1 cellular context compared by ENCODE assay signal in the genomic region with DNA sequence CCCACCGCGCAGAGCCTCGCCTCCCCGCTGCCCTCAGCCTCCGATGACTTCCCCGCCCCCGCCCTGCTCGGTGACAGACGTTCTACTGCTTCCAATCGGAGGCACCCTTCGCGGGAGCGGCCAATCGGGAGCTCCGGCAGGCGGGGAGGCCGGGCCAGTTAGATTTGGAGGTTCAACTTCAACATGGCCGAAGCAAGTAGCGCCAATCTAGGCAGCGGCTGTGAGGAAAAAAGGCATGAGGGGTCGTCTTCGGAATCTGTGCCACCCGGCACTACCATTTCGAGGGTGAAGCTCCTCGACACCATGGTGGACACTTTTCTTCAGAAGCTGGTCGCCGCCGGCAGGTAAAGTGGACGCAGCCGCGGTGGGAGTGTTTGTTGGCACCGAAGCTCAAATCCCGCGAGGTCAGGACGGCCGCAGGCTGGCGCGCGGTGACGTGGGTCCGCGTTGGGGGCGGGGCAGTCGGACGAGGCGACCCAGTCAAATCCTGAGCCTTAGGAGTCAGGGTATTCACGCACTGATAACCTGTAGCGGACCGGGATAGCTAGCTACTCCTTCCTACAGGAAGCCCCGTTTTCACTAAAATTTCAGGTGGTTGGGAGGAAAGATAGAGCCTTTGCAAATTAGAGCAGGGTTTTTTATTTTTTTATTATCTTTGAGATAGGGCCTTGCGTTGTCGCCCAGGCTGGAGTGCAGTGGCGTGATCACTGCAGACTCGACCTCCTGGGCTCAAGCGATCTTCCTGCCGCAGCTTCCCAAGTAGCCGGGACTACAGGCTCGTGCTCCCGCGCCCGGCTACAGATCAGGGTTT.
A peak's percentile ranks its signal among the peaks of the same experiment; 100 is the strongest.
TF ChIP-seq lines count a peak whose summit lies in the region.

A gene with protein sequence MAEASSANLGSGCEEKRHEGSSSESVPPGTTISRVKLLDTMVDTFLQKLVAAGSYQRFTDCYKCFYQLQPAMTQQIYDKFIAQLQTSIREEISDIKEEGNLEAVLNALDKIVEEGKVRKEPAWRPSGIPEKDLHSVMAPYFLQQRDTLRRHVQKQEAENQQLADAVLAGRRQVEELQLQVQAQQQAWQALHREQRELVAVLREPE (plus strand): TSS at position 175 of the 811 bp plus-strand sequence. CDS start 9 bp downstream, at position 184.

TF ChIP-seq in K562, 482 proteins besides CTCF, POLR2A, EP300 and RAD21 (continued from another document and continues in another):
- TF ChIP-seq, protein P1, sequence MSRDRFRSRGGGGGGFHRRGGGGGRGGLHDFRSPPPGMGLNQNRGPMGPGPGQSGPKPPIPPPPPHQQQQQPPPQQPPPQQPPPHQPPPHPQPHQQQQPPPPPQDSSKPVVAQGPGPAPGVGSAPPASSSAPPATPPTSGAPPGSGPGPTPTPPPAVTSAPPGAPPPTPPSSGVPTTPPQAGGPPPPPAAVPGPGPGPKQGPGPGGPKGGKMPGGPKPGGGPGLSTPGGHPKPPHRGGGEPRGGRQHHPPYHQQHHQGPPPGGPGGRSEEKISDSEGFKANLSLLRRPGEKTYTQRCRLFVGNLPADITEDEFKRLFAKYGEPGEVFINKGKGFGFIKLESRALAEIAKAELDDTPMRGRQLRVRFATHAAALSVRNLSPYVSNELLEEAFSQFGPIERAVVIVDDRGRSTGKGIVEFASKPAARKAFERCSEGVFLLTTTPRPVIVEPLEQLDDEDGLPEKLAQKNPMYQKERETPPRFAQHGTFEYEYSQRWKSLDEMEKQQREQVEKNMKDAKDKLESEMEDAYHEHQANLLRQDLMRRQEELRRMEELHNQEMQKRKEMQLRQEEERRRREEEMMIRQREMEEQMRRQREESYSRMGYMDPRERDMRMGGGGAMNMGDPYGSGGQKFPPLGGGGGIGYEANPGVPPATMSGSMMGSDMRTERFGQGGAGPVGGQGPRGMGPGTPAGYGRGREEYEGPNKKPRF (IDR thresholded peaks at IDR 0.05; ENCODE audit: low read depth, low read length), result no peak
- 0 out of 2 replicates have a peak, but pooled peaks have one; percentile 33 for TF ChIP-seq NR1H2 (CRISPR knock-in tag; IDR thresholded peaks at IDR 0.05)
- TF ChIP-seq ETV1 (tag; conservative IDR thresholded peaks at IDR 0.05; ENCODE audit: low read depth), result peak; percentile 15; the same call in 1 of the 2 replicates
- peak; percentile 69 for TF ChIP-seq BRD9 (IDR thresholded peaks at IDR 0.05; ENCODE audit: low read depth, partially characterized antibody)
- TF ChIP-seq SMAD1 (IDR thresholded peaks at IDR 0.05; ENCODE audit: low read depth, low read length, partially characterized antibody), result peak; percentile 34
- TF ChIP-seq KLF13 (tag; IDR thresholded peaks at IDR 0.05; ENCODE audit: borderline replicate concordance, low read depth), result peak; percentile 67; the same call in 1 of the 2 replicates
- no peak for TF ChIP-seq DDX20 (tag; IDR thresholded peaks at IDR 0.05; ENCODE audit: low read depth)
- TF ChIP-seq FOXM1 (IDR thresholded peaks at IDR 0.05; ENCODE audit: low read depth), result no peak
- TF ChIP-seq FOXM1 (CRISPR knock-in tag; IDR thresholded peaks at IDR 0.05; ENCODE audit: low read depth), result peak; percentile 45; the same call in 1 of the 2 replicates
- TF ChIP-seq, protein P2, sequence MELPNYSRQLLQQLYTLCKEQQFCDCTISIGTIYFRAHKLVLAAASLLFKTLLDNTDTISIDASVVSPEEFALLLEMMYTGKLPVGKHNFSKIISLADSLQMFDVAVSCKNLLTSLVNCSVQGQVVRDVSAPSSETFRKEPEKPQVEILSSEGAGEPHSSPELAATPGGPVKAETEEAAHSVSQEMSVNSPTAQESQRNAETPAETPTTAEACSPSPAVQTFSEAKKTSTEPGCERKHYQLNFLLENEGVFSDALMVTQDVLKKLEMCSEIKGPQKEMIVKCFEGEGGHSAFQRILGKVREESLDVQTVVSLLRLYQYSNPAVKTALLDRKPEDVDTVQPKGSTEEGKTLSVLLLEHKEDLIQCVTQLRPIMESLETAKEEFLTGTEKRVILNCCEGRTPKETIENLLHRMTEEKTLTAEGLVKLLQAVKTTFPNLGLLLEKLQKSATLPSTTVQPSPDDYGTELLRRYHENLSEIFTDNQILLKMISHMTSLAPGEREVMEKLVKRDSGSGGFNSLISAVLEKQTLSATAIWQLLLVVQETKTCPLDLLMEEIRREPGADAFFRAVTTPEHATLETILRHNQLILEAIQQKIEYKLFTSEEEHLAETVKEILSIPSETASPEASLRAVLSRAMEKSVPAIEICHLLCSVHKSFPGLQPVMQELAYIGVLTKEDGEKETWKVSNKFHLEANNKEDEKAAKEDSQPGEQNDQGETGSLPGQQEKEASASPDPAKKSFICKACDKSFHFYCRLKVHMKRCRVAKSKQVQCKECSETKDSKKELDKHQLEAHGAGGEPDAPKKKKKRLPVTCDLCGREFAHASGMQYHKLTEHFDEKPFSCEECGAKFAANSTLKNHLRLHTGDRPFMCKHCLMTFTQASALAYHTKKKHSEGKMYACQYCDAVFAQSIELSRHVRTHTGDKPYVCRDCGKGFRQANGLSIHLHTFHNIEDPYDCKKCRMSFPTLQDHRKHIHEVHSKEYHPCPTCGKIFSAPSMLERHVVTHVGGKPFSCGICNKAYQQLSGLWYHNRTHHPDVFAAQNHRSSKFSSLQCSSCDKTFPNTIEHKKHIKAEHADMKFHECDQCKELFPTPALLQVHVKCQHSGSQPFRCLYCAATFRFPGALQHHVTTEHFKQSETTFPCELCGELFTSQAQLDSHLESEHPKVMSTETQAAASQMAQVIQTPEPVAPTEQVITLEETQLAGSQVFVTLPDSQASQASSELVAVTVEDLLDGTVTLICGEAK (IDR thresholded peaks at IDR 0.05), result peak; percentile 36; the same call in 1 of the 2 replicates
- TF ChIP-seq, protein P2 (CRISPR knock-in tag; IDR thresholded peaks at IDR 0.05), result no peak
- TF ChIP-seq ZFP36 (IDR thresholded peaks at IDR 0.05; ENCODE audit: low read depth, low read length, partially characterized antibody), result no peak
- TF ChIP-seq, protein P3, sequence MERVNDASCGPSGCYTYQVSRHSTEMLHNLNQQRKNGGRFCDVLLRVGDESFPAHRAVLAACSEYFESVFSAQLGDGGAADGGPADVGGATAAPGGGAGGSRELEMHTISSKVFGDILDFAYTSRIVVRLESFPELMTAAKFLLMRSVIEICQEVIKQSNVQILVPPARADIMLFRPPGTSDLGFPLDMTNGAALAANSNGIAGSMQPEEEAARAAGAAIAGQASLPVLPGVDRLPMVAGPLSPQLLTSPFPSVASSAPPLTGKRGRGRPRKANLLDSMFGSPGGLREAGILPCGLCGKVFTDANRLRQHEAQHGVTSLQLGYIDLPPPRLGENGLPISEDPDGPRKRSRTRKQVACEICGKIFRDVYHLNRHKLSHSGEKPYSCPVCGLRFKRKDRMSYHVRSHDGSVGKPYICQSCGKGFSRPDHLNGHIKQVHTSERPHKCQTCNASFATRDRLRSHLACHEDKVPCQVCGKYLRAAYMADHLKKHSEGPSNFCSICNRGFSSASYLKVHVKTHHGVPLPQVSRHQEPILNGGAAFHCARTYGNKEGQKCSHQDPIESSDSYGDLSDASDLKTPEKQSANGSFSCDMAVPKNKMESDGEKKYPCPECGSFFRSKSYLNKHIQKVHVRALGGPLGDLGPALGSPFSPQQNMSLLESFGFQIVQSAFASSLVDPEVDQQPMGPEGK (CRISPR knock-in tag; IDR thresholded peaks at IDR 0.05; ENCODE audit: borderline replicate concordance), result no peak
- TF ChIP-seq, protein P4, sequence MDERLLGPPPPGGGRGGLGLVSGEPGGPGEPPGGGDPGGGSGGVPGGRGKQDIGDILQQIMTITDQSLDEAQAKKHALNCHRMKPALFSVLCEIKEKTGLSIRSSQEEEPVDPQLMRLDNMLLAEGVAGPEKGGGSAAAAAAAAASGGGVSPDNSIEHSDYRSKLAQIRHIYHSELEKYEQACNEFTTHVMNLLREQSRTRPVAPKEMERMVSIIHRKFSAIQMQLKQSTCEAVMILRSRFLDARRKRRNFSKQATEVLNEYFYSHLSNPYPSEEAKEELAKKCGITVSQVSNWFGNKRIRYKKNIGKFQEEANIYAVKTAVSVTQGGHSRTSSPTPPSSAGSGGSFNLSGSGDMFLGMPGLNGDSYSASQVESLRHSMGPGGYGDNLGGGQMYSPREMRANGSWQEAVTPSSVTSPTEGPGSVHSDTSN (CRISPR knock-in tag; IDR thresholded peaks at IDR 0.05; ENCODE audit: low read depth), result peak; percentile 75
- TF ChIP-seq, protein P4 (tag; conservative IDR thresholded peaks at IDR 0.05; ENCODE audit: low read depth), result peak; percentile 95
- TF ChIP-seq MTA3 (IDR thresholded peaks at IDR 0.05; ENCODE audit: borderline replicate concordance), result peak; percentile 89; the same call in 1 of the 2 replicates
- TF ChIP-seq TAF9B (IDR thresholded peaks at IDR 0.05; ENCODE audit: partially characterized antibody), result peak; percentile 94
- TF ChIP-seq CXXC5 (CRISPR knock-in tag; IDR thresholded peaks at IDR 0.05), result peak; percentile 94
- no peak for TF ChIP-seq ZNF507 (tag; conservative IDR thresholded peaks at IDR 0.05)
- peak; percentile 83; the same call in 1 of the 2 replicates for TF ChIP-seq ZNF830 (CRISPR knock-in tag; IDR thresholded peaks at IDR 0.05)
- TF ChIP-seq, protein P5, sequence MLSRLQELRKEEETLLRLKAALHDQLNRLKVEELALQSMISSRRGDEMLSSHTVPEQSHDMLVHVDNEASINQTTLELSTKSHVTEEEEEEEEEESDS (CRISPR knock-in tag; IDR thresholded peaks at IDR 0.05), result no peak
- TF ChIP-seq ZC3H8 (IDR thresholded peaks at IDR 0.05), result no peak
- TF ChIP-seq HNRNPL (IDR thresholded peaks at IDR 0.05; ENCODE audit: low read depth, low read length), result no peak
- TF ChIP-seq ZKSCAN8 (CRISPR knock-in tag; IDR thresholded peaks at IDR 0.05), result no peak
- TF ChIP-seq, protein P6, sequence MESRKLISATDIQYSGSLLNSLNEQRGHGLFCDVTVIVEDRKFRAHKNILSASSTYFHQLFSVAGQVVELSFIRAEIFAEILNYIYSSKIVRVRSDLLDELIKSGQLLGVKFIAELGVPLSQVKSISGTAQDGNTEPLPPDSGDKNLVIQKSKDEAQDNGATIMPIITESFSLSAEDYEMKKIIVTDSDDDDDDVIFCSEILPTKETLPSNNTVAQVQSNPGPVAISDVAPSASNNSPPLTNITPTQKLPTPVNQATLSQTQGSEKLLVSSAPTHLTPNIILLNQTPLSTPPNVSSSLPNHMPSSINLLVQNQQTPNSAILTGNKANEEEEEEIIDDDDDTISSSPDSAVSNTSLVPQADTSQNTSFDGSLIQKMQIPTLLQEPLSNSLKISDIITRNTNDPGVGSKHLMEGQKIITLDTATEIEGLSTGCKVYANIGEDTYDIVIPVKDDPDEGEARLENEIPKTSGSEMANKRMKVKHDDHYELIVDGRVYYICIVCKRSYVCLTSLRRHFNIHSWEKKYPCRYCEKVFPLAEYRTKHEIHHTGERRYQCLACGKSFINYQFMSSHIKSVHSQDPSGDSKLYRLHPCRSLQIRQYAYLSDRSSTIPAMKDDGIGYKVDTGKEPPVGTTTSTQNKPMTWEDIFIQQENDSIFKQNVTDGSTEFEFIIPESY (CRISPR knock-in tag; IDR thresholded peaks at IDR 0.05), result 0 out of 2 replicates have a peak, but pooled peaks have one; percentile 40
- no peak for TF ChIP-seq ZNF253 (CRISPR knock-in tag; conservative IDR thresholded peaks at IDR 0.05)
- no peak for TF ChIP-seq ZKSCAN1 (IDR thresholded peaks at IDR 0.05; ENCODE audit: low read depth, low read length)
- TF ChIP-seq ZNF695 (CRISPR knock-in tag; IDR thresholded peaks at IDR 0.05), result no peak
- TF ChIP-seq ZNF707 (CRISPR knock-in tag; conservative IDR thresholded peaks at IDR 0.05), result no peak
- 0 out of 2 replicates have a peak, but pooled peaks have one; percentile 56 for TF ChIP-seq TRIM28 (IDR thresholded peaks at IDR 0.05)
- TF ChIP-seq, protein P7, sequence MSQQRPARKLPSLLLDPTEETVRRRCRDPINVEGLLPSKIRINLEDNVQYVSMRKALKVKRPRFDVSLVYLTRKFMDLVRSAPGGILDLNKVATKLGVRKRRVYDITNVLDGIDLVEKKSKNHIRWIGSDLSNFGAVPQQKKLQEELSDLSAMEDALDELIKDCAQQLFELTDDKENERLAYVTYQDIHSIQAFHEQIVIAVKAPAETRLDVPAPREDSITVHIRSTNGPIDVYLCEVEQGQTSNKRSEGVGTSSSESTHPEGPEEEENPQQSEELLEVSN (IDR thresholded peaks at IDR 0.05; ENCODE audit: borderline replicate concordance in 1 of 2, extremely low read depth in 1 of 2, insufficient read depth in 1 of 2, insufficient read length in 1 of 2, low read depth in 1 of 2, low read length in 1 of 2, poor library complexity in 1 of 2, severe bottlenecking in 1 of 2), result peak in 1 of 2 experiments; percentile 52
- TF ChIP-seq CBX8 (IDR thresholded peaks at IDR 0.05; ENCODE audit: borderline replicate concordance, extremely low read depth, low read depth, low read length, poor library complexity, severe bottlenecking), result no peak
- TF ChIP-seq CBFA2T3 (IDR thresholded peaks at IDR 0.05), result no peak
- peak; percentile 53 for TF ChIP-seq SAP30 (IDR thresholded peaks at IDR 0.05; ENCODE audit: borderline replicate concordance, insufficient read depth, low read depth, low read length, poor library complexity, severe bottlenecking)
- TF ChIP-seq PHF20 (IDR thresholded peaks at IDR 0.05; ENCODE audit: partially characterized antibody), result peak; percentile 86
- peak; percentile 66; the same call in 1 of the 2 replicates for TF ChIP-seq ESRRA (IDR thresholded peaks at IDR 0.05; ENCODE audit: borderline replicate concordance, low read depth)
- TF ChIP-seq GATAD2A (IDR thresholded peaks at IDR 0.05), result no peak
